In genomic region chr6:16201706-16202105, GRCh38 we compare ENCODE assay signal across 15 cellular contexts. TPM values are rescaled to one million over a fixed set of nuclear protein-coding genes. Genes with fewer than 3 reads are reported as not detected.
DNase-seq lines count a peak whose midpoint lies in the region; ATAC-seq, FAIRE-seq and TF ChIP-seq lines count a peak whose summit lies in the region.
"Had no signal": no experiment of that assay in that cellular context is flagged by ENCODE, and none has a peak within 500 bp of the region (broad histone marks: within the 10 kb centered on the region; RNA-seq: fewer than 3 reads in every experiment).

No MANE protein-coding gene starts in this region.

- intact Hi-C loops in HepG2 (cut with micrococcal nuclease; ENCODE audit: unreplicated experiment): no loop called here
- intact Hi-C loops in right lobe of liver (cut with DNase I): no loop called here
- intact Hi-C loops in K562 (cut with micrococcal nuclease): loop anchor here (10.0 kb wide), 1 partner anchor 947 kb away; no protein-coding TSS in a partner anchor
- intact Hi-C loops in esophagus muscularis mucosa (cut with DNase I): no loop called here

- H2AFZ ChIP-seq in HepG2 (ENCODE audit: low read length) (no peak overlapping the region), K562 (ENCODE audit: low read depth, low read length) (no peak overlapping the region)

- FAIRE-seq in HepG2 (lab: Jason Lieb, UNC) (no peak), K562 (lab: Jason Lieb, UNC) (no peak)
- FAIRE-seq: GM19239 had no signal

- H3K27ac ChIP-seq in HepG2 (ENCODE audit: extremely low read length, insufficient read depth, low read length) (no peak overlapping the region), right lobe of liver (no peak overlapping the region), K562 (ENCODE audit: extremely low read depth, low read depth, low read length) (no peak overlapping the region), esophagus muscularis mucosa (replicated peaks in 1 of 4) (no peak overlapping the region)

- H3K79me2 ChIP-seq in HepG2 (ENCODE audit: insufficient read depth, low read length) (no peaks in the 10 kb centered on the region), K562 (ENCODE audit: control insufficient read depth, insufficient read depth, low read length) (no peaks in the 10 kb centered on the region)

- H3K9me3 Mint-ChIP-seq in nephron progenitor cell: peaks cover 3% of the 10 kb centered on the region
- H3K9me3 Mint-ChIP-seq: CD4-positive, alpha-beta T cell; H9 had no signal

- no peaks in the 10 kb centered on the region for H3K9me1 ChIP-seq in K562 (ENCODE audit: control insufficient read depth, insufficient read depth, low read length)

- peaks cover 4% of the 10 kb centered on the region for H3K27me3 Mint-ChIP-seq in nephron progenitor cell (ENCODE audit: low read depth, poor library complexity)

- no peak overlapping the region for H3K9ac ChIP-seq in HepG2 (ENCODE audit: insufficient read depth, low read depth, low read length)
- H3K9ac ChIP-seq in K562 (ENCODE audit: insufficient read depth in 1 of 2, low read depth in 2 of 2, low read length in 2 of 2): peak overlapping the region in 1 of 2 experiments; percentile 10; a peak in 1 of 4 replicates

- peak overlapping the region; percentile 39 for H3K27ac Mint-ChIP-seq in nephron progenitor cell
- H3K27ac Mint-ChIP-seq: CD4-positive, alpha-beta T cell had no signal

- H3K9me3 ChIP-seq in HepG2 (ENCODE audit: low read length) (no peaks in the 10 kb centered on the region), right lobe of liver (no peaks in the 10 kb centered on the region), K562 (replicated peaks; ENCODE audit: control insufficient read depth, insufficient read depth, low read depth, low read length) (no peaks in the 10 kb centered on the region), esophagus muscularis mucosa (no peaks in the 10 kb centered on the region)

- ATAC-seq in HepG2: peak; percentile 84
- no peak for ATAC-seq in right lobe of liver
- no peak for ATAC-seq in K562
- ATAC-seq in HG02571 (IDR thresholded peaks at IDR 0.05; ENCODE audit: unreplicated experiment): no peak

- H4K20me1 ChIP-seq in HepG2 (ENCODE audit: insufficient read depth, low read length): no peaks in the 10 kb centered on the region
- no peaks in the 10 kb centered on the region for H4K20me1 ChIP-seq in K562 (replicated peaks; ENCODE audit: control insufficient read depth, insufficient read depth, low read length)

- no peak overlapping the region for H3K4me2 ChIP-seq in HepG2 (ENCODE audit: low read depth, low read length)
- H3K4me2 ChIP-seq in K562 (ENCODE audit: insufficient read depth, low read length): no peak overlapping the region

- no peak overlapping the region for H3K4me3 ChIP-seq in HepG2 (replicated peaks in 1 of 3; ENCODE audit: insufficient read depth in 1 of 3, low read depth in 2 of 3, low read length in 3 of 3)
- no peak overlapping the region for H3K4me3 ChIP-seq in right lobe of liver
- no peak overlapping the region for H3K4me3 ChIP-seq in K562
- H3K4me3 ChIP-seq in esophagus muscularis mucosa: no peak overlapping the region

- no peak for TF ChIP-seq RAD21 in HepG2 (CRISPR knock-in tag; IDR thresholded peaks at IDR 0.05)
- TF ChIP-seq RAD21 in K562 (CRISPR knock-in tag; conservative IDR thresholded peaks at IDR 0.05 in 1 of 2, IDR thresholded peaks at IDR 0.05 in 1 of 2): no peak

- peaks cover 0 to 24% of the 10 kb centered on the region in 2 experiments; a peak in 3 of 5 replicates for H3K27me3 ChIP-seq in HepG2 (ENCODE audit: control insufficient read depth in 1 of 2, insufficient read depth in 2 of 2, low read length in 2 of 2)
- no peaks in the 10 kb centered on the region for H3K27me3 ChIP-seq in right lobe of liver
- no peaks in the 10 kb centered on the region; a peak in 1 of 5 replicates for H3K27me3 ChIP-seq in K562 (ENCODE audit: control insufficient read depth in 2 of 2, insufficient read depth in 2 of 2, low read length in 2 of 2)
- peaks cover 0 to 16% (median 0%) of the 10 kb centered on the region in 4 donors for H3K27me3 ChIP-seq in esophagus muscularis mucosa

- TF ChIP-seq EP300 in HepG2 (IDR thresholded peaks at IDR 0.05; ENCODE audit: low read depth in 2 of 2, low read length in 2 of 2): no peak
- TF ChIP-seq EP300 in HepG2 (CRISPR knock-in tag; IDR thresholded peaks at IDR 0.05; ENCODE audit: borderline replicate concordance): no peak
- TF ChIP-seq EP300 in K562 (IDR thresholded peaks at IDR 0.05; ENCODE audit: low read length): no peak
- TF ChIP-seq EP300 in esophagus muscularis mucosa (IDR thresholded peaks at IDR 0.05): no peak

- WGBS in HepG2 (ENCODE audit: low lambda C conversion rate): 5% methylated on average over 1 of the region's 1 CpG
- 88% methylated on average over 1 of the region's 1 CpG for WGBS in right lobe of liver (ENCODE audit: insufficient coverage, low coverage, low lambda C conversion rate, missing lambda C conversion rate)
- WGBS in K562 (ENCODE audit: insufficient coverage, low coverage, missing lambda C conversion rate): 81% methylated on average over 1 of the region's 1 CpG
- 100% methylated on average over 1 of the region's 1 CpG for WGBS in esophagus muscularis mucosa

- H3K36me3 Mint-ChIP-seq in nephron progenitor cell (ENCODE audit: low read depth): no peaks in the 10 kb centered on the region

- H3K36me3 ChIP-seq in HepG2 (replicated peaks in 1 of 2; ENCODE audit: control insufficient read depth in 1 of 2, insufficient read depth in 2 of 2, low read length in 2 of 2): no peaks in the 10 kb centered on the region
- H3K36me3 ChIP-seq in right lobe of liver: no peaks in the 10 kb centered on the region
- H3K36me3 ChIP-seq in K562 (ENCODE audit: control insufficient read depth, insufficient read depth, low read length): no peaks in the 10 kb centered on the region
- H3K36me3 ChIP-seq in esophagus muscularis mucosa: no peaks in the 10 kb centered on the region

- BruUV-seq in HepG2 (replicated peaks; lab: Mats Ljungman, UMichigan) (no TSS peak), K562 (replicated peaks; lab: Mats Ljungman, UMichigan) (no TSS peak)

- peaks cover 63% of the 10 kb centered on the region for H3K4me1 Mint-ChIP-seq in nephron progenitor cell

- in situ Hi-C loops in HepG2 (cut with HindIII; ENCODE audit: extremely low pct_ligation_motif_present, low pct_unique_long_range_greater_than_20kb) (no loop called here), K562 (cut with MboI) (no loop called here)

- POLR2A ChIA-PET in HepG2 (lab: Yijun Ruan, JAX): no interaction called here
- POLR2A ChIA-PET in K562 (lab: Yijun Ruan, JAX): interaction anchor here (0.8 to 1.5 kb wide), 6 partner anchors 11 to 608 kb away, joined by 3 to 5 read pairs (median 3); partner anchors contain the start of gene MYLIP

- TF ChIP-seq POLR2A in HepG2 (IDR thresholded peaks at IDR 0.05; ENCODE audit: insufficient read depth in 1 of 2, low read depth in 2 of 2, low read length in 2 of 2) (no peak), right lobe of liver (IDR thresholded peaks at IDR 0.05) (no peak), K562 (conservative IDR thresholded peaks at IDR 0.05) (no peak), esophagus muscularis mucosa (IDR thresholded peaks at IDR 0.05; ENCODE audit: low read depth) (no peak)

- H3K4me1 ChIP-seq in HepG2 (ENCODE audit: insufficient read depth, low read length) (peaks cover 19% of the 10 kb centered on the region; the same call in 1 of the 2 replicates), right lobe of liver (no peaks in the 10 kb centered on the region), K562 (replicated peaks in 1 of 2; ENCODE audit: control insufficient read depth in 2 of 2, insufficient read depth in 2 of 2, low read length in 2 of 2) (peaks cover 8 to 12% of the 10 kb centered on the region in 2 experiments; a peak in 4 of 5 replicates), esophagus muscularis mucosa (peaks cover 4 to 13% (median 5%) of the 10 kb centered on the region in 4 donors)

- CTCF ChIA-PET in HepG2 (lab: Yijun Ruan, JAX; ENCODE audit: low intra/inter-chr PET ratio, low total read pairs): no interaction called here
- CTCF ChIA-PET in K562 (lab: Yijun Ruan, JAX; ENCODE audit: low intra/inter-chr PET ratio): interaction anchor here (1.8 kb wide), 1 partner anchor 510 kb away, joined by 5 read pairs; no protein-coding TSS in a partner anchor

- no peak overlapping the region for H3K4me3 Mint-ChIP-seq in nephron progenitor cell
- H3K4me3 Mint-ChIP-seq: CD4-positive, alpha-beta T cell; H9 had no signal

- TF ChIP-seq CTCF in HepG2 (CRISPR knock-in tag; IDR thresholded peaks at IDR 0.05) (no peak), right lobe of liver (IDR thresholded peaks at IDR 0.05) (no peak), K562 (IDR thresholded peaks at IDR 0.05 in 2 of 3, conservative IDR thresholded peaks at IDR 0.05 in 1 of 3; ENCODE audit: insufficient read depth in 2 of 3, low read depth in 1 of 3, low read length in 3 of 3) (no peak), nephron progenitor cell (IDR thresholded peaks at IDR 0.05) (no peak), esophagus muscularis mucosa (IDR thresholded peaks at IDR 0.05) (no peak)

- DNase-seq in HepG2 (ENCODE audit: low spot score): peak; percentile 35
- DNase-seq in right lobe of liver: no peak
- DNase-seq in K562 (ENCODE audit: extremely low read depth in 1 of 4, low spot score in 3 of 4): no peak
- DNase-seq in nephron progenitor cell: no peak
- DNase-seq in esophagus muscularis mucosa (ENCODE audit: extremely low spot score): no peak
- DNase-seq in iPS-NIHi7 (ENCODE audit: extremely low spot score): no peak
- DNase-seq: 8988T; C1 segment of cervical spinal cord; CD4-positive, alpha-beta T cell; DND-41; GF-D8; GOT3; H9 had no signal

RNA-seq across cellular contexts. Expression of gene GMPR, which starts 36.7 kb away (rescaled TPM):
- total RNA-seq in HepG2 (2016; rRNA removed; fragmentation: Illumina TruSeq; extraction: Trizol) (not detected in 2 replicates), right lobe of liver (1 to 10 TPM; 3.7 to 6.5 (median 4.9) TPM), K562 (2014; rRNA removed) (42.5 and 46.2 TPM in 2 replicates), K562 (2014; rRNA removed; fragmentation: Illumina TruSeq; extraction: Trizol) (34.1 and 34.6 TPM in 2 replicates), K562 (2015; rRNA removed; fragmentation: Illumina TruSeq; extraction: Trizol) (52.9 and 53.5 TPM in 2 replicates), K562 (2021) (64.1 and 73.7 TPM in 2 replicates), esophagus muscularis mucosa (10 to 100 TPM; 32.8 to 69.7 (median 52.0) TPM)
- total RNA-seq in HepG2 (2016; cell fraction: cytosol; rRNA removed; fragmentation: Illumina TruSeq; extraction: Trizol; ENCODE audit: low read depth): not detected in 2 replicates
- not detected in 2 replicates for total RNA-seq in HepG2 (2016; cell fraction: insoluble cytoplasmic fraction; rRNA removed; fragmentation: Illumina TruSeq; extraction: Trizol)
- not detected in 2 replicates for total RNA-seq in HepG2 (2016; cell fraction: membrane; rRNA removed; fragmentation: Illumina TruSeq; extraction: Trizol)
- total RNA-seq in HepG2 (2016; cell fraction: nucleus; rRNA removed; fragmentation: Illumina TruSeq; extraction: Trizol): not detected in 2 replicates
- polyA plus RNA-seq in HepG2 (2011; rRNA removed) (not detected in 2 replicates), K562 (2011; rRNA removed) (66.7 and 72.1 TPM in 2 replicates), K562 (2014; fragmentation: Illumina TruSeq; extraction: Trizol) (83.7 and 85.6 TPM in 2 replicates), K562 (2014; fragmentation: Nextera tagmentation; extraction: Ambion mirVana) (10 to 100 TPM; 42.0 to 47.8 TPM), K562 (2014; rRNA removed) (45.6 and 49.8 TPM in 2 replicates)
- not detected in 2 replicates for polyA plus RNA-seq in HepG2 (2011; cell fraction: cytosol; rRNA removed)
- not detected in 2 replicates for polyA plus RNA-seq in HepG2 (2011; cell fraction: nucleus; rRNA removed)
- 0.20 TPM in 1 of 2 replicates, not detected in the other for polyA plus RNA-seq in HepG2 (2012)
- polyA plus RNA-seq in HepG2 (2016; cell fraction: cytosol; fragmentation: Illumina TruSeq; extraction: Trizol; ENCODE audit: low read depth): not detected in 2 replicates
- not detected in 2 replicates for polyA plus RNA-seq in HepG2 (2016; cell fraction: insoluble cytoplasmic fraction; fragmentation: Illumina TruSeq; extraction: Trizol; ENCODE audit: low read depth)
- not detected in 2 replicates for polyA plus RNA-seq in HepG2 (2016; cell fraction: membrane; fragmentation: Illumina TruSeq; extraction: Trizol; ENCODE audit: low read depth)
- not detected in 2 replicates for polyA plus RNA-seq in HepG2 (2016; cell fraction: nucleus; fragmentation: Illumina TruSeq; extraction: Trizol; ENCODE audit: insufficient read depth, low read depth)
- 0.60 and 1.2 TPM in 2 replicates for polyA minus RNA-seq in HepG2 (2011; rRNA and poly(A)+ RNA removed; ENCODE audit: low replicate concordance)
- polyA minus RNA-seq in HepG2 (2011; cell fraction: cytosol; rRNA and poly(A)+ RNA removed): not detected in 2 replicates
- not detected in 2 replicates for polyA minus RNA-seq in HepG2 (2011; cell fraction: nucleus; rRNA and poly(A)+ RNA removed)
- 58.9 and 89.1 TPM in 2 replicates for total RNA-seq in K562 (2011; cell fraction: chromatin; rRNA removed; ENCODE audit: low replicate concordance)
- 52.6 and 53.0 TPM in 2 replicates for total RNA-seq in K562 (2011; cell fraction: nucleolus; rRNA removed)
- 58.1 and 58.7 TPM in 2 replicates for total RNA-seq in K562 (2011; cell fraction: nucleoplasm; rRNA removed)
- 97.7 and 111 TPM in 2 replicates for polyA plus RNA-seq in K562 (2011; cell fraction: cytosol; rRNA removed)
- polyA plus RNA-seq in K562 (2011; cell fraction: nucleus; rRNA removed): 50.2 and 57.5 TPM in 2 replicates
- polyA plus RNA-seq in K562 (2012): 80.2 and 117 TPM in 2 replicates
- polyA minus RNA-seq in K562 (2011; rRNA and poly(A)+ RNA removed): 82.0 and 85.1 TPM in 2 replicates
- 38.0 and 45.0 TPM in 2 replicates for polyA minus RNA-seq in K562 (2011; cell fraction: cytosol; rRNA and poly(A)+ RNA removed)
- 26.5 and 45.9 TPM in 2 replicates for polyA minus RNA-seq in K562 (2011; cell fraction: nucleus; rRNA and poly(A)+ RNA removed)

Comparison
In these comparisons a context has a peak if more than half of its experiments do, and no peak if none do; other contexts are left out.
1. RNA of gene GMPR, which starts 36.7 kb away (total RNA-seq): 32.8 to 69.7 TPM in esophagus muscularis mucosa and 34.1 to 89.1 TPM in K562; 3.7 to 6.5 TPM in right lobe of liver and not detected in HepG2; every median in the first group is over 4 times any median in the second.